ENCODE assay signal across 11 cellular contexts in the genomic region with DNA sequence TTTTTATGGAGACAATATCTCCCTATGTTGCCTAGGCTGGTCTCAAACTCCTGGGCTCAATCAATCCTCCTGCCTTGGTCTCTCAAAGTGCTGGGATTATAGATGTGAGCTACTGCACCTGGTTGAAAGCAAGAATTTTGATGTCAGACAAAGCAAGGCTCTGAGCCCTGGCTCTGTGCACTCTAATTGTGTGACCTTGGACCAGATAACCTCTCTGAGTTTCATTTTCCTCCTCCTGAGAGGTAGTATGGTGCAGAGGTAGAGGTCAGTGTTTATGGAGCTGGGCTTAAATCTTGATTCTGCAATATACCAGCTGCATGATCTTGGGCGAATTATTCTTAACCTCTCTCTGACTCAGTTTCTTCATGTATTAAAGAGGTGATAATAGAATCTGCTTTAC. TPM values are rescaled to one million over a fixed set of nuclear protein-coding genes. Genes with fewer than 3 reads are reported as not detected.
"Had no signal": no experiment of that assay in that cellular context is flagged by ENCODE, and none has a peak within 500 bp of the region (broad histone marks: within the 10 kb centered on the region; RNA-seq: fewer than 3 reads in every experiment).

No MANE protein-coding gene starts in this region.

- H3K27ac ChIP-seq: GM23248 had no signal

- FAIRE-seq: HTR-8/SVneo had no signal

- H3K36me3 ChIP-seq: HAP-1 had no signal

- H3K4me1 ChIP-seq: HAP-1 had no signal

- H3K9me3 ChIP-seq: HAP-1 had no signal

- ATAC-seq: HCT116 had no signal

- H3K9ac ChIP-seq: GM23248 had no signal

- DNase-seq: GM23248, GOT3, H7, HFFc6, KG1 had no signal

- H2AFZ ChIP-seq: GM23248 had no signal

- H3K4me3 ChIP-seq: GM23248, HAP-1 had no signal

RNA-seq across cellular contexts. Expression of a gene that starts 31.4 kb away (rescaled TPM):
- total RNA-seq: GM23248, H4, H7, HFFc6, HT-29 had no signal
- polyA plus RNA-seq: GM23248, IgD-negative memory B cell had no signal
